In genomic region chr21:25909341-25909740, GRCh38 we compare ENCODE assay signal across 28 cellular contexts.
"Had no signal": no experiment of that assay in that cellular context is flagged by ENCODE, and none has a peak within 500 bp of the region (broad histone marks: within the 10 kb centered on the region; RNA-seq: fewer than 3 reads in every experiment).

No MANE protein-coding gene starts in this region.

- H3K27ac ChIP-seq: coronary artery, esophagus muscularis mucosa, foreskin keratinocyte, gastroesophageal sphincter, left lung, neutrophil, prostate gland, right atrium auricular region, vagina had no signal

- H3K27me3 ChIP-seq: esophagus muscularis mucosa, foreskin keratinocyte, gastroesophageal sphincter, heart right ventricle, left lung, neutrophil, right atrium auricular region, thyroid gland, vagina had no signal

- H3K4me3 ChIP-seq: coronary artery, esophagus muscularis mucosa, gastroesophageal sphincter, heart right ventricle, left lung, mucosa of descending colon, prostate gland, right atrium auricular region, smooth muscle cell, thyroid gland, vagina had no signal

- ATAC-seq: foreskin keratinocyte; gastroesophageal sphincter; heart right ventricle; left cardiac atrium; left lung; mucosa of descending colon; natural killer cell treated with Interleukin-12 subunit alpha and Interleukin-12 subunit beta and Interleukin-15 and Interleukin-18, amount 100 ng/mL, for 72 hours; sciatic nerve; stimulated activated naive CD8-positive, alpha-beta T cell treated with anti-CD3 and anti-CD28 coated beads, Interleukin-15, amount 100 ng/mL, for 72 hours had no signal

- DNase-seq: dermis blood vessel endothelial cell; endodermal cell; foreskin keratinocyte; heart right ventricle; hippocampal formation; left cardiac atrium; left lung; mesenchymal stem cell; mucosa of descending colon; naive B cell; stimulated activated CD4-positive, alpha-beta T cell treated with anti-CD3 and anti-CD28 coated beads, Interleukin-12 subunit alpha, Interleukin-12 subunit beta, amount 100 ng/mL, for 4 hours; stimulated activated CD4-positive, alpha-beta T cell treated with anti-CD3 and anti-CD28 coated beads, Interleukin-1b, Interleukin-23, amount 100 ng/mL, for 48 hours; stimulated activated CD4-positive, alpha-beta T cell treated with anti-CD3 and anti-CD28 coated beads, Interleukin-4, amount 100 ng/mL, for 1 hour; stimulated activated CD8-positive, alpha-beta memory T cell treated with anti-CD3 and anti-CD28 coated beads, Interleukin-4, amount 100 ng/mL, for 48 hours; stimulated activated naive CD4-positive, alpha-beta T cell; stimulated activated naive CD8-positive, alpha-beta T cell treated with anti-CD3 and anti-CD28 coated beads, Interleukin-15, amount 100 ng/mL, for 72 hours; thyroid gland; trophoblast cell had no signal
